In the genomic region with DNA sequence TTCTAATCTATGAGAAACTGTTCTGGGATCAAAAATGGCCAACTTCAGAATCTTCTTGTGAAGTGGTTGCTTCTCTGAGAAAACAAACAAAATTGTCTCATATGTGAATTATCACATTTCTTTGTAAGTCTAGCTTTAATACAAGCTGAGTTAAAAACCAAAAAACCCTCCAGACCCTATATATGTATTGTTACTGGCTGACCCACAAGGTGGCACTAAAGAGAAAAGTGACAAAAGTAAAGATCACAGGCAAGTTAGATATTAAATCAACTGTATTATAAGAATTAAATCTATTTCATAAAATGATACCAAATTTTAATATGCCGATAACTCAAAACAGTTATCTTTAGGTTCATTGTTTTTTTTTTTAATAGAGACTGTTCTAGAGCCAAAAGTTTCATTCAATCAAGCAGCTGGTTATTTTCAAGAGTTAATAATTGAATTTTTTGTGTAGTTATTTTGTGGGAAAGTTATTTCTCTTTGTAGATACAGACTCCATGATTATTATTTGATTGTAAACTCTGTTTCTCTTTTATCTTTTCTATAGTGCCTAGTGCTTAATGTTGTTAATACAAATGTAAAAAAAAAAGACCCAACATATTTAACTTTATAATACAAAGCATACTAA, we compare ENCODE assay signal across 9 cellular contexts. TPM values are rescaled to one million over a fixed set of nuclear protein-coding genes. Genes with fewer than 3 reads are reported as not detected.
DNase-seq lines count a peak whose midpoint lies in the region; ATAC-seq and TF ChIP-seq lines count a peak whose summit lies in the region.
"Had no signal": no experiment of that assay in that cellular context is flagged by ENCODE, and none has a peak within 500 bp of the region (broad histone marks: within the 10 kb centered on the region; RNA-seq: fewer than 3 reads in every experiment).

No MANE protein-coding gene starts in this region.

- CTCF ChIA-PET in naive thymus-derived CD4-positive, alpha-beta T cell (lab: Charles Lee) = no interaction called here

- H3K27ac Mint-ChIP-seq in chondrocyte (ENCODE audit: unreplicated experiment) (no peak overlapping the region), progenitor cell of endocrine pancreas (no peak overlapping the region)
- H3K27ac Mint-ChIP-seq in naive thymus-derived CD4-positive, alpha-beta T cell = no peak overlapping the region

- H3K9me3 ChIP-seq in naive thymus-derived CD4-positive, alpha-beta T cell (ENCODE audit: control insufficient read depth in 2 of 3, low read length in 3 of 3) = no peaks in the 10 kb centered on the region

- POLR2A ChIA-PET in naive thymus-derived CD4-positive, alpha-beta T cell (lab: Charles Lee) = no interaction called here

- peaks cover 0 to 4% of the 10 kb centered on the region in 2 donors for H3K27me3 ChIP-seq in naive thymus-derived CD4-positive, alpha-beta T cell (ENCODE audit: control insufficient read depth in 2 of 2, insufficient read depth in 2 of 2, low read length in 2 of 2)

- no peak overlapping the region for H3K27ac ChIP-seq in naive thymus-derived CD4-positive, alpha-beta T cell (ENCODE audit: low read depth, low read length)

- intact Hi-C loops in naive thymus-derived CD4-positive, alpha-beta T cell (cut with micrococcal nuclease) = no loop called here

- TF ChIP-seq CTCF in NB4 (IDR thresholded peaks at IDR 0.05; ENCODE audit: low read depth, low read length) = peak; percentile 44
- TF ChIP-seq CTCF in chondrocyte (IDR thresholded peaks at IDR 0.05) = peak; percentile 82
- peak; percentile 68 for TF ChIP-seq CTCF in progenitor cell of endocrine pancreas (IDR thresholded peaks at IDR 0.05; ENCODE audit: unreplicated experiment)

- H3K27me3 Mint-ChIP-seq in chondrocyte (ENCODE audit: low read depth) = peaks cover 21% of the 10 kb centered on the region
- no peaks in the 10 kb centered on the region for H3K27me3 Mint-ChIP-seq in progenitor cell of endocrine pancreas
- peaks cover 5 to 15% (median 11%) of the 10 kb centered on the region in 5 donors for H3K27me3 Mint-ChIP-seq in naive thymus-derived CD4-positive, alpha-beta T cell

- no peak overlapping the region for H3K4me3 ChIP-seq in NB4 (ENCODE audit: low read depth, low read length)
- no peak overlapping the region for H3K4me3 ChIP-seq in naive thymus-derived CD4-positive, alpha-beta T cell (ENCODE audit: low read length)

- no peak for TF ChIP-seq POLR2A in NB4 (IDR thresholded peaks at IDR 0.05; ENCODE audit: extremely low read depth, insufficient read length)

- peak; percentile 33 for DNase-seq in NCI-H1105 treated with DMSO at 0.1 percent for 48 hours (lab: John Stamatoyannopoulos, UW)
- no peak for DNase-seq in NCI-H1105 (lab: John Stamatoyannopoulos, UW)
- peak; percentile 19 for DNase-seq in NB4 (ENCODE audit: low read depth)
- DNase-seq in chondrocyte (ENCODE audit: low spot score) = no peak
- DNase-seq in progenitor cell of endocrine pancreas (ENCODE audit: low spot score, unreplicated experiment) = no peak
- no peak for DNase-seq in iPS-NIHi7 (ENCODE audit: extremely low spot score)
- DNase-seq in naive thymus-derived CD4-positive, alpha-beta T cell = no peak
- DNase-seq: T-helper 9 cell had no signal

- H3K9me3 Mint-ChIP-seq in chondrocyte (ENCODE audit: low read depth) (no peaks in the 10 kb centered on the region), progenitor cell of endocrine pancreas (ENCODE audit: low read depth) (no peaks in the 10 kb centered on the region)
- no peaks in the 10 kb centered on the region for H3K9me3 Mint-ChIP-seq in naive thymus-derived CD4-positive, alpha-beta T cell

- no peak for ATAC-seq in GM18873 (IDR thresholded peaks at IDR 0.05; ENCODE audit: low FRiP score, unreplicated experiment)
- ATAC-seq in naive thymus-derived CD4-positive, alpha-beta T cell = no peak

- H3K4me3 Mint-ChIP-seq in chondrocyte (ENCODE audit: unreplicated experiment) = no peak overlapping the region
- H3K4me3 Mint-ChIP-seq in progenitor cell of endocrine pancreas (ENCODE audit: low read depth) = no peak overlapping the region
- no peak overlapping the region for H3K4me3 Mint-ChIP-seq in naive thymus-derived CD4-positive, alpha-beta T cell

- no peaks in the 10 kb centered on the region for H3K36me3 ChIP-seq in naive thymus-derived CD4-positive, alpha-beta T cell (ENCODE audit: control insufficient read depth in 2 of 3, insufficient read depth in 3 of 3, low read length in 3 of 3)

- no peaks in the 10 kb centered on the region for H3K4me1 ChIP-seq in naive thymus-derived CD4-positive, alpha-beta T cell (ENCODE audit: control insufficient read depth in 2 of 2, insufficient read depth in 2 of 2, low read length in 2 of 2)

- H3K36me3 Mint-ChIP-seq in chondrocyte (ENCODE audit: low read depth) (no peaks in the 10 kb centered on the region), progenitor cell of endocrine pancreas (ENCODE audit: insufficient read depth) (no peaks in the 10 kb centered on the region)
- H3K36me3 Mint-ChIP-seq in naive thymus-derived CD4-positive, alpha-beta T cell = no peaks in the 10 kb centered on the region

- no peaks in the 10 kb centered on the region for H3K4me1 Mint-ChIP-seq in chondrocyte (ENCODE audit: low read depth)
- H3K4me1 Mint-ChIP-seq in progenitor cell of endocrine pancreas (ENCODE audit: low read depth) = peaks cover 4% of the 10 kb centered on the region
- no peaks in the 10 kb centered on the region for H3K4me1 Mint-ChIP-seq in naive thymus-derived CD4-positive, alpha-beta T cell

RNA-seq across cellular contexts. Expression of a gene that starts 7.5 kb away (rescaled TPM):
- total RNA-seq in chondrocyte = 0.34 to 1.2 TPM (median 0.87 TPM) in 3 replicates
- 2.0 and 2.7 TPM in 2 replicates for total RNA-seq in progenitor cell of endocrine pancreas
- not detected for total RNA-seq in naive thymus-derived CD4-positive, alpha-beta T cell
- polyA plus RNA-seq in naive thymus-derived CD4-positive, alpha-beta T cell = not detected

Comparison
In these comparisons a context has a peak if more than half of its experiments do, and no peak if none do; other contexts are left out.
1. DNase-seq: peak in NCI-H1105 treated with DMSO at 0.1 percent for 48 hours (single experiment) and NB4 (single experiment); none in NCI-H1105 (single experiment), chondrocyte (single experiment), progenitor cell of endocrine pancreas (single experiment), iPS-NIHi7 (single experiment) and naive thymus-derived CD4-positive, alpha-beta T cell (0 of 9).
2. Peak in every context shown above with its lines, with median percentiles within 50 percentile points of each other: CTCF ChIP-seq.